16 cellular contexts compared by ENCODE assay signal in genomic region chrX:39320165-39320564, GRCh38.
DNase-seq lines count a peak whose midpoint lies in the region; TF ChIP-seq lines count a peak whose summit lies in the region.
"Had no signal": no experiment of that assay in that cellular context is flagged by ENCODE, and none has a peak within 500 bp of the region (broad histone marks: within the 10 kb centered on the region; RNA-seq: fewer than 3 reads in every experiment).

No MANE protein-coding gene starts in this region.

- no peaks in the 10 kb centered on the region for H3K27me3 Mint-ChIP-seq in activated naive CD4-positive, alpha-beta T cell treated with anti-CD3 and anti-CD28 coated beads for 36 hours (ENCODE audit: low read depth)
- H3K27me3 Mint-ChIP-seq in activated T-helper 2 cell treated with anti-CD3 and anti-CD28 coated beads, Interferon-gamma antibody, Interleukin-2, Interleukin-4, amounts not matched to agents 10 μg/mL and 5 μg/mL and 100 μg/mL, durations not matched to agents 14 hours and 24 hours and 36 hours (ENCODE audit: low read depth) = no peaks in the 10 kb centered on the region
- no peaks in the 10 kb centered on the region for H3K27me3 Mint-ChIP-seq in progenitor cell of endocrine pancreas

- H3K9me3 Mint-ChIP-seq in activated naive CD4-positive, alpha-beta T cell treated with anti-CD3 and anti-CD28 coated beads for 36 hours = peaks cover 6% of the 10 kb centered on the region
- H3K9me3 Mint-ChIP-seq in activated T-helper 2 cell treated with anti-CD3 and anti-CD28 coated beads, Interferon-gamma antibody, Interleukin-2, Interleukin-4, amounts not matched to agents 10 μg/mL and 5 μg/mL and 100 μg/mL, durations not matched to agents 14 hours and 24 hours and 36 hours = peaks cover 5% of the 10 kb centered on the region
- H3K9me3 Mint-ChIP-seq in progenitor cell of endocrine pancreas (ENCODE audit: low read depth) = peaks cover 26% of the 10 kb centered on the region

- peaks cover 72% of the 10 kb centered on the region for H3K4me1 Mint-ChIP-seq in activated naive CD4-positive, alpha-beta T cell treated with anti-CD3 and anti-CD28 coated beads for 36 hours (ENCODE audit: low read depth)
- peaks cover 72% of the 10 kb centered on the region for H3K4me1 Mint-ChIP-seq in activated T-helper 2 cell treated with anti-CD3 and anti-CD28 coated beads, Interferon-gamma antibody, Interleukin-2, Interleukin-4, amounts not matched to agents 10 μg/mL and 5 μg/mL and 100 μg/mL, durations not matched to agents 14 hours and 24 hours and 36 hours (ENCODE audit: low read depth)
- H3K4me1 Mint-ChIP-seq in progenitor cell of endocrine pancreas (ENCODE audit: low read depth) = no peaks in the 10 kb centered on the region
- H3K4me1 Mint-ChIP-seq: neural crest cell had no signal

- intact Hi-C loops in activated naive CD4-positive, alpha-beta T cell treated with anti-CD3 and anti-CD28 coated beads for 36 hours (cut with micrococcal nuclease) = no loop called here
- intact Hi-C loops in activated T-helper 2 cell treated with anti-CD3 and anti-CD28 coated beads, Interferon-gamma antibody, Interleukin-2, Interleukin-4, amounts not matched to agents 10 μg/mL and 5 μg/mL and 100 μg/mL, durations not matched to agents 14 hours and 24 hours and 36 hours (cut with micrococcal nuclease) = no loop called here

- H3K36me3 Mint-ChIP-seq in activated naive CD4-positive, alpha-beta T cell treated with anti-CD3 and anti-CD28 coated beads for 36 hours (ENCODE audit: low read depth) = peaks cover 42% of the 10 kb centered on the region
- peaks cover 92% of the 10 kb centered on the region for H3K36me3 Mint-ChIP-seq in activated T-helper 2 cell treated with anti-CD3 and anti-CD28 coated beads, Interferon-gamma antibody, Interleukin-2, Interleukin-4, amounts not matched to agents 10 μg/mL and 5 μg/mL and 100 μg/mL, durations not matched to agents 14 hours and 24 hours and 36 hours (ENCODE audit: low read depth)
- H3K36me3 Mint-ChIP-seq in progenitor cell of endocrine pancreas (ENCODE audit: insufficient read depth) = peaks cover 2% of the 10 kb centered on the region

- peak; percentile 16 for DNase-seq in DMS153 (lab: John Stamatoyannopoulos, UW)
- DNase-seq in DMS153 treated with DMSO at 0.1 percent for 48 hours (lab: John Stamatoyannopoulos, UW; ENCODE audit: unreplicated experiment) = no peak
- peak; percentile 21 for DNase-seq in activated naive CD4-positive, alpha-beta T cell treated with anti-CD3 and anti-CD28 coated beads for 36 hours
- no peak for DNase-seq in activated naive CD4-positive, alpha-beta T cell treated with Interleukin-2 at 50 U/mL for 16 hours
- peak; percentile 88 for DNase-seq in NCI-H1694 treated with DMSO at 0.1 percent for 48 hours (lab: John Stamatoyannopoulos, UW)
- no peak for DNase-seq in activated T-helper 2 cell treated with anti-CD3 and anti-CD28 coated beads, Interferon-gamma antibody, Interleukin-2, Interleukin-4, amounts not matched to agents 10 μg/mL and 5 μg/mL and 100 μg/mL, durations not matched to agents 14 hours and 24 hours and 36 hours (ENCODE audit: low spot score)
- DNase-seq in DMS79 (lab: John Stamatoyannopoulos, UW) = no peak
- no peak for DNase-seq in progenitor cell of endocrine pancreas (ENCODE audit: low spot score, unreplicated experiment)
- DNase-seq: brain microvascular endothelial cell; esophagus squamous epithelium; hypothalamus; NCI-H1105; SJCRH30; stimulated activated CD4-positive, alpha-beta T cell treated with anti-CD3 and anti-CD28 coated beads, Interleukin-15, amount 100 ng/mL, for 24 hours; upper lobe of left lung had no signal

- H3K4me3 Mint-ChIP-seq in activated naive CD4-positive, alpha-beta T cell treated with anti-CD3 and anti-CD28 coated beads for 36 hours = no peak overlapping the region
- H3K4me3 Mint-ChIP-seq in activated T-helper 2 cell treated with anti-CD3 and anti-CD28 coated beads, Interferon-gamma antibody, Interleukin-2, Interleukin-4, amounts not matched to agents 10 μg/mL and 5 μg/mL and 100 μg/mL, durations not matched to agents 14 hours and 24 hours and 36 hours (ENCODE audit: low read depth) = peak overlapping the region; percentile 42
- no peak overlapping the region for H3K4me3 Mint-ChIP-seq in progenitor cell of endocrine pancreas (ENCODE audit: low read depth)
- H3K4me3 Mint-ChIP-seq: neural crest cell had no signal

- CTCF ChIA-PET in activated naive CD4-positive, alpha-beta T cell treated with anti-CD3 and anti-CD28 coated beads for 36 hours (lab: Charles Lee) = interaction anchor here (0.9 kb wide), 1 partner anchor 10 kb away, joined by 3 read pairs; no protein-coding TSS in a partner anchor

- TF ChIP-seq CTCF in progenitor cell of endocrine pancreas (IDR thresholded peaks at IDR 0.05; ENCODE audit: unreplicated experiment) = no peak

- H3K27ac Mint-ChIP-seq in activated naive CD4-positive, alpha-beta T cell treated with anti-CD3 and anti-CD28 coated beads for 36 hours = peak overlapping the region; percentile 79
- peak overlapping the region; percentile 70 for H3K27ac Mint-ChIP-seq in activated T-helper 2 cell treated with anti-CD3 and anti-CD28 coated beads, Interferon-gamma antibody, Interleukin-2, Interleukin-4, amounts not matched to agents 10 μg/mL and 5 μg/mL and 100 μg/mL, durations not matched to agents 14 hours and 24 hours and 36 hours
- no peak overlapping the region for H3K27ac Mint-ChIP-seq in progenitor cell of endocrine pancreas

Comparison
In these comparisons a context has a peak if more than half of its experiments do, and no peak if none do; other contexts are left out.
1. DNase-seq: peak in DMS153 (single experiment), activated naive CD4-positive, alpha-beta T cell treated with anti-CD3 and anti-CD28 coated beads for 36 hours (single experiment) and NCI-H1694 treated with DMSO at 0.1 percent for 48 hours (single experiment); none in DMS153 treated with DMSO at 0.1 percent for 48 hours (single experiment), activated naive CD4-positive, alpha-beta T cell treated with Interleukin-2 at 50 U/mL for 16 hours (single experiment), activated T-helper 2 cell treated with anti-CD3 and anti-CD28 coated beads, Interferon-gamma antibody, Interleukin-2, Interleukin-4, amounts not matched to agents 10 μg/mL and 5 μg/mL and 100 μg/mL, durations not matched to agents 14 hours and 24 hours and 36 hours (single experiment), DMS79 (single experiment) and progenitor cell of endocrine pancreas (single experiment).